Comparison of ENCODE assay signal across 1 cellular context in genomic region chr10:21993360-21994001, GRCh38.
TF ChIP-seq lines count a peak whose summit lies in the region.

No MANE protein-coding gene starts in this region.

TF ChIP-seq in GM12878, 131 proteins besides CTCF, POLR2A, EP300 and RAD21:
- TF ChIP-seq SMARCA5 (IDR thresholded peaks at IDR 0.05) (0 out of 2 replicates have a peak, but pooled peaks have one; percentile 15), SMC3 (IDR thresholded peaks at IDR 0.05; ENCODE audit: borderline replicate concordance, low read length) (peak; percentile 34), RUNX3 (IDR thresholded peaks at IDR 0.05; ENCODE audit: low read length) (no peak), E2F8 (IDR thresholded peaks at IDR 0.05; ENCODE audit: low read depth, partially characterized antibody) (no peak)
